ENCODE assay signal across 1 cellular context in genomic region chr17:76452646-76453430, GRCh38.
A peak's percentile ranks its signal among the peaks of the same experiment; 100 is the strongest.
TF ChIP-seq lines count a peak whose summit lies in the region.

UBE2O (minus strand) TSS chr17:76453152; CDS start chr17:76453141, 11 bp downstream.

TF ChIP-seq in HepG2, 621 proteins besides CTCF, POLR2A, EP300 and RAD21 (continued from another document and continues in another):
- TF ChIP-seq ZBTB43 (CRISPR knock-in tag; conservative IDR thresholded peaks at IDR 0.05) (no peak), HOMEZ (CRISPR knock-in tag; IDR thresholded peaks at IDR 0.05; ENCODE audit: low read depth) (no peak), ZNF549 (CRISPR knock-in tag; IDR thresholded peaks at IDR 0.05) (no peak), DMAP1 (CRISPR knock-in tag; IDR thresholded peaks at IDR 0.05) (peak; percentile 40), CHD2 (IDR thresholded peaks at IDR 0.05; ENCODE audit: low read depth, low read length) (no peak), ZIK1 (CRISPR knock-in tag; IDR thresholded peaks at IDR 0.05; ENCODE audit: borderline replicate concordance, low read depth) (peak; percentile 64; the same call in 1 of the 2 replicates), RFXANK (CRISPR knock-in tag; IDR thresholded peaks at IDR 0.05) (no peak), MED1 (CRISPR knock-in tag; IDR thresholded peaks at IDR 0.05) (peak; percentile 10; the same call in 1 of the 2 replicates), KIAA2018 (CRISPR knock-in tag; IDR thresholded peaks at IDR 0.05; ENCODE audit: borderline replicate concordance) (no peak), GMEB2 (CRISPR knock-in tag; IDR thresholded peaks at IDR 0.05; ENCODE audit: low read depth) (peak; percentile 87), ASH2L (IDR thresholded peaks at IDR 0.05; ENCODE audit: insufficient read length, low read depth, low read length) (peak; percentile 95), DNMT3B (CRISPR knock-in tag; conservative IDR thresholded peaks at IDR 0.05) (no peak), ZNF720 (CRISPR knock-in tag; IDR thresholded peaks at IDR 0.05) (no peak), IKZF1 (IDR thresholded peaks at IDR 0.05) (no peak), RFX1 (IDR thresholded peaks at IDR 0.05) (peak; percentile 98), LCORL (IDR thresholded peaks at IDR 0.05) (no peak), LCORL (CRISPR knock-in tag; IDR thresholded peaks at IDR 0.05) (no peak), BHLHE40 (IDR thresholded peaks at IDR 0.05; ENCODE audit: low read length) (no peak), ZNF782 (CRISPR knock-in tag; IDR thresholded peaks at IDR 0.05; ENCODE audit: borderline replicate concordance) (no peak), ZNF234 (CRISPR knock-in tag; conservative IDR thresholded peaks at IDR 0.05) (no peak), ZBTB4 (CRISPR knock-in tag; IDR thresholded peaks at IDR 0.05; ENCODE audit: borderline replicate concordance) (no peak), NRL (CRISPR knock-in tag; IDR thresholded peaks at IDR 0.05; ENCODE audit: borderline replicate concordance) (no peak), ATM (IDR thresholded peaks at IDR 0.05; ENCODE audit: borderline replicate concordance) (no peak)
- TF ChIP-seq, protein P1, sequence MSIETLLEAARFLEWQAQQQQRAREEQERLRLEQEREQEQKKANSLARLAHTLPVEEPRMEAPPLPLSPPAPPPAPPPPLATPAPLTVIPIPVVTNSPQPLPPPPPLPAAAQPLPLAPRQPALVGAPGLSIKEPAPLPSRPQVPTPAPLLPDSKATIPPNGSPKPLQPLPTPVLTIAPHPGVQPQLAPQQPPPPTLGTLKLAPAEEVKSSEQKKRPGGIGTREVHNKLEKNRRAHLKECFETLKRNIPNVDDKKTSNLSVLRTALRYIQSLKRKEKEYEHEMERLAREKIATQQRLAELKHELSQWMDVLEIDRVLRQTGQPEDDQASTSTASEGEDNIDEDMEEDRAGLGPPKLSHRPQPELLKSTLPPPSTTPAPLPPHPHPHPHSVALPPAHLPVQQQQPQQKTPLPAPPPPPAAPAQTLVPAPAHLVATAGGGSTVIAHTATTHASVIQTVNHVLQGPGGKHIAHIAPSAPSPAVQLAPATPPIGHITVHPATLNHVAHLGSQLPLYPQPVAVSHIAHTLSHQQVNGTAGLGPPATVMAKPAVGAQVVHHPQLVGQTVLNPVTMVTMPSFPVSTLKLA (IDR thresholded peaks at IDR 0.05), result no peak
- TF ChIP-seq, protein P2, sequence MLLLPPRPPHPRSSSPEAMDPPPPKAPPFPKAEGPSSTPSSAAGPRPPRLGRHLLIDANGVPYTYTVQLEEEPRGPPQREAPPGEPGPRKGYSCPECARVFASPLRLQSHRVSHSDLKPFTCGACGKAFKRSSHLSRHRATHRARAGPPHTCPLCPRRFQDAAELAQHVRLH (CRISPR knock-in tag; IDR thresholded peaks at IDR 0.05; ENCODE audit: borderline replicate concordance, low read depth), result no peak
- TF ChIP-seq, protein P3, sequence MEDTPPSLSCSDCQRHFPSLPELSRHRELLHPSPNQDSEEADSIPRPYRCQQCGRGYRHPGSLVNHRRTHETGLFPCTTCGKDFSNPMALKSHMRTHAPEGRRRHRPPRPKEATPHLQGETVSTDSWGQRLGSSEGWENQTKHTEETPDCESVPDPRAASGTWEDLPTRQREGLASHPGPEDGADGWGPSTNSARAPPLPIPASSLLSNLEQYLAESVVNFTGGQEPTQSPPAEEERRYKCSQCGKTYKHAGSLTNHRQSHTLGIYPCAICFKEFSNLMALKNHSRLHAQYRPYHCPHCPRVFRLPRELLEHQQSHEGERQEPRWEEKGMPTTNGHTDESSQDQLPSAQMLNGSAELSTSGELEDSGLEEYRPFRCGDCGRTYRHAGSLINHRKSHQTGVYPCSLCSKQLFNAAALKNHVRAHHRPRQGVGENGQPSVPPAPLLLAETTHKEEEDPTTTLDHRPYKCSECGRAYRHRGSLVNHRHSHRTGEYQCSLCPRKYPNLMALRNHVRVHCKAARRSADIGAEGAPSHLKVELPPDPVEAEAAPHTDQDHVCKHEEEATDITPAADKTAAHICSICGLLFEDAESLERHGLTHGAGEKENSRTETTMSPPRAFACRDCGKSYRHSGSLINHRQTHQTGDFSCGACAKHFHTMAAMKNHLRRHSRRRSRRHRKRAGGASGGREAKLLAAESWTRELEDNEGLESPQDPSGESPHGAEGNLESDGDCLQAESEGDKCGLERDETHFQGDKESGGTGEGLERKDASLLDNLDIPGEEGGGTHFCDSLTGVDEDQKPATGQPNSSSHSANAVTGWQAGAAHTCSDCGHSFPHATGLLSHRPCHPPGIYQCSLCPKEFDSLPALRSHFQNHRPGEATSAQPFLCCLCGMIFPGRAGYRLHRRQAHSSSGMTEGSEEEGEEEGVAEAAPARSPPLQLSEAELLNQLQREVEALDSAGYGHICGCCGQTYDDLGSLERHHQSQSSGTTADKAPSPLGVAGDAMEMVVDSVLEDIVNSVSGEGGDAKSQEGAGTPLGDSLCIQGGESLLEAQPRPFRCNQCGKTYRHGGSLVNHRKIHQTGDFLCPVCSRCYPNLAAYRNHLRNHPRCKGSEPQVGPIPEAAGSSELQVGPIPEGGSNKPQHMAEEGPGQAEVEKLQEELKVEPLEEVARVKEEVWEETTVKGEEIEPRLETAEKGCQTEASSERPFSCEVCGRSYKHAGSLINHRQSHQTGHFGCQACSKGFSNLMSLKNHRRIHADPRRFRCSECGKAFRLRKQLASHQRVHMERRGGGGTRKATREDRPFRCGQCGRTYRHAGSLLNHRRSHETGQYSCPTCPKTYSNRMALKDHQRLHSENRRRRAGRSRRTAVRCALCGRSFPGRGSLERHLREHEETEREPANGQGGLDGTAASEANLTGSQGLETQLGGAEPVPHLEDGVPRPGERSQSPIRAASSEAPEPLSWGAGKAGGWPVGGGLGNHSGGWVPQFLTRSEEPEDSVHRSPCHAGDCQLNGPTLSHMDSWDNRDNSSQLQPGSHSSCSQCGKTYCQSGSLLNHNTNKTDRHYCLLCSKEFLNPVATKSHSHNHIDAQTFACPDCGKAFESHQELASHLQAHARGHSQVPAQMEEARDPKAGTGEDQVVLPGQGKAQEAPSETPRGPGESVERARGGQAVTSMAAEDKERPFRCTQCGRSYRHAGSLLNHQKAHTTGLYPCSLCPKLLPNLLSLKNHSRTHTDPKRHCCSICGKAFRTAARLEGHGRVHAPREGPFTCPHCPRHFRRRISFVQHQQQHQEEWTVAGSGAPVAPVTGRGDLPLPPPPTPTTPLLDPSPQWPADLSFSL (CRISPR knock-in tag; IDR thresholded peaks at IDR 0.05), result no peak
- TF ChIP-seq, protein P4, sequence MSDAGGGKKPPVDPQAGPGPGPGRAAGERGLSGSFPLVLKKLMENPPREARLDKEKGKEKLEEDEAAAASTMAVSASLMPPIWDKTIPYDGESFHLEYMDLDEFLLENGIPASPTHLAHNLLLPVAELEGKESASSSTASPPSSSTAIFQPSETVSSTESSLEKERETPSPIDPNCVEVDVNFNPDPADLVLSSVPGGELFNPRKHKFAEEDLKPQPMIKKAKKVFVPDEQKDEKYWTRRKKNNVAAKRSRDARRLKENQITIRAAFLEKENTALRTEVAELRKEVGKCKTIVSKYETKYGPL (CRISPR knock-in tag; IDR thresholded peaks at IDR 0.05), result no peak
